Comparison of ENCODE assay signal across 8 cellular contexts in the genomic region with DNA sequence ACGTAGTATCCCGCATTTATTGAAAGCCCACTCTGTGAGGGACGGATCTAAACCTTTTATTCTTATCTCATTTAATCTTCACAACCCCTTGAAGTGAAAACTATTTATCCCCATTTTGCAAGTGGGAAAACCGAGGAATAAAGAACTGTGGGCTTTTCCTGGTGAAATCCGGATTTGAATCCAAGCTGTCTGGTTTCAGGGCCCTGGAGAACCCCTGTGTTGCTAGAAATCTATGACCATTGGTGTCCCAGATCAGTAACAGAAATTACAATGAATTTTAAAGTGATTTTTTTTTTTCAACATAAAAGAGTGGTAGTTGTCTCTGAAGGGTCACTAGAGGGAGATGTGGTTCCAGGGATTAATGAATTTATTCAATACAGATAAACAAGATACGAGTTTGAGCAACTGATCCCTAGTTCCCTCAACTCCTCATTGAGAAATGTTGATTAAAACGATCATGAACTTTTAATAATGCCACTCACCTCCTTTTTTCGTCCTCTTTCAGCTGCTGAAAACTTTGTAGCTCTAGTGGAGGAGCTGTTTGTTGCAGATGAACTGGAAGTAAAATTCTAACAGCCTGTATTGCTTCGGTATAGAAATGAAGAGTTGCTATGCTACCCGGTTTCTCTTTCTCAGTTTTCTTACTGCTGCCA. TPM values are rescaled to one million over a fixed set of nuclear protein-coding genes. Genes with fewer than 3 reads are reported as not detected.
DNase-seq lines count a peak whose midpoint lies in the region; ATAC-seq and TF ChIP-seq lines count a peak whose summit lies in the region.

No MANE protein-coding gene starts in this region.

- DNase-seq in H9 = no peak
- no peak for DNase-seq in Peyer's patch
- DNase-seq in naive B cell = no peak

- H4K91ac ChIP-seq in H9 (ENCODE audit: insufficient read length, low read depth, low read length) = no peak overlapping the region

- peak overlapping the region; percentile 69 to 73 (median 72) for H3K4me3 ChIP-seq in Peyer's patch
- peak overlapping the region; percentile 94 to 99 for H3K4me3 ChIP-seq in duodenal mucosa (ENCODE audit: low read depth in 1 of 2, low read length in 2 of 2)

- no peaks in the 10 kb centered on the region for H3K27me3 ChIP-seq in H9 (ENCODE audit: insufficient read depth, low read length)
- H3K27me3 ChIP-seq in Peyer's patch = no peaks in the 10 kb centered on the region
- H3K27me3 ChIP-seq in duodenal mucosa (ENCODE audit: control insufficient read depth in 1 of 2, insufficient read depth in 2 of 2, low read length in 2 of 2) = no peaks in the 10 kb centered on the region

- H3K23me2 ChIP-seq in H9 (ENCODE audit: insufficient read length, low read depth, low read length, poor library complexity, severe bottlenecking) = peaks cover 5% of the 10 kb centered on the region

- peaks cover 18% of the 10 kb centered on the region; the same call in 1 of the 2 replicates for H3K79me2 ChIP-seq in H9 (ENCODE audit: insufficient read depth, low read length)

- H2BK15ac ChIP-seq in H9 (ENCODE audit: low read depth, low read length) = no peak overlapping the region

- H3K9me3 ChIP-seq in H9 (ENCODE audit: control insufficient read depth, low read depth, low read length) = no peaks in the 10 kb centered on the region
- no peaks in the 10 kb centered on the region for H3K9me3 ChIP-seq in Peyer's patch
- H3K9me3 ChIP-seq in duodenal mucosa (ENCODE audit: control insufficient read depth in 1 of 2, low read length in 2 of 2) = no peaks in the 10 kb centered on the region

- H3K56ac ChIP-seq in H9 (ENCODE audit: insufficient read length, low read depth, low read length) = no peak overlapping the region

- H3K27ac ChIP-seq in C4-2B (peak overlapping the region; percentile 93), H9 (ENCODE audit: insufficient read length, low read depth, low read length) (peak overlapping the region; percentile 66), Peyer's patch (peak overlapping the region; percentile 83 to 87 (median 85)), duodenal mucosa (ENCODE audit: low read depth, low read length) (peak overlapping the region; percentile 86)

- H3K27ac Mint-ChIP-seq in H9 (peak overlapping the region; percentile 99 to 100 (median 100)), naive B cell (peak overlapping the region; percentile 97 to 100 (median 100))

- H3K36me3 Mint-ChIP-seq in H9 (ENCODE audit: insufficient read depth in 1 of 3, low read depth in 3 of 3) (peaks cover 35 to 52% (median 45%) of the 10 kb centered on the region in 3 experiments), naive B cell (peaks cover 14 to 23% of the 10 kb centered on the region in 2 donors)

- H3K4me3 Mint-ChIP-seq in H9 (peak overlapping the region; percentile 99 to 100), naive B cell (peak overlapping the region; percentile 98 to 100 (median 100))

- WGBS in H9 (ENCODE audit: extremely low coverage, insufficient read length, low lambda C conversion rate) = no CpG with 5 or more reads among the region's 10 CpGs

- H3K4me2 ChIP-seq in H9 (ENCODE audit: insufficient read depth, insufficient read length, low read length) = peak overlapping the region; percentile 70

- H3K27me3 Mint-ChIP-seq in H9 (ENCODE audit: low read depth) (no peaks in the 10 kb centered on the region), naive B cell (peaks cover 0 to 6% (median 0%) of the 10 kb centered on the region in 3 donors)

- H3K4me1 Mint-ChIP-seq in H9 (peaks cover 43 to 59% of the 10 kb centered on the region in 2 experiments), naive B cell (peaks cover 34 to 63% (median 49%) of the 10 kb centered on the region in 3 donors)

- H2BK12ac ChIP-seq in H9 (ENCODE audit: insufficient read length, low read depth, low read length) = no peak overlapping the region

- no peak overlapping the region for H3K4ac ChIP-seq in H9 (ENCODE audit: low read depth, low read length)

- no peak for ATAC-seq in naive B cell (ENCODE audit: low read depth in 2 of 2)
- ATAC-seq in GM18520 (IDR thresholded peaks at IDR 0.05; ENCODE audit: unreplicated experiment) = no peak
- ATAC-seq in HG03460 (IDR thresholded peaks at IDR 0.05; ENCODE audit: unreplicated experiment) = no peak
- no peak for ATAC-seq in GM21526 (IDR thresholded peaks at IDR 0.05; ENCODE audit: low FRiP score, unreplicated experiment)

- no peak overlapping the region for H4K8ac ChIP-seq in H9 (replicated peaks; ENCODE audit: insufficient read length, low read depth, low read length)

- H3K79me1 ChIP-seq in H9 (ENCODE audit: insufficient read depth, low read depth, low read length, poor library complexity, severe bottlenecking) = no peaks in the 10 kb centered on the region

- H2BK20ac ChIP-seq in H9 (ENCODE audit: low read depth, low read length, poor library complexity, severe bottlenecking) = no peak overlapping the region

- no peak overlapping the region for H4K5ac ChIP-seq in H9 (ENCODE audit: insufficient read length, low read depth, low read length)

- H3K9ac ChIP-seq in H9 (ENCODE audit: extremely low read depth, insufficient read length, low read length) (peak overlapping the region; percentile 99), duodenal mucosa (ENCODE audit: low read depth in 1 of 2, low read length in 2 of 2) (peak overlapping the region; percentile 92 to 98)

- H3K4me1 ChIP-seq in H9 (ENCODE audit: insufficient read depth, low read length) (no peaks in the 10 kb centered on the region), Peyer's patch (peaks cover 0 to 27% (median 2%) of the 10 kb centered on the region in 4 donors), duodenal mucosa (ENCODE audit: control insufficient read depth in 1 of 2, insufficient read depth in 2 of 2, low read length in 2 of 2) (peaks cover 31 to 39% of the 10 kb centered on the region in 2 donors)

- H2BK120ac ChIP-seq in H9 (ENCODE audit: low read depth, low read length, poor library complexity, severe bottlenecking) = no peak overlapping the region

- H3K9me3 Mint-ChIP-seq in H9 (peaks cover 0 to 3% of the 10 kb centered on the region in 2 experiments; a peak in 2 of 5 replicates), naive B cell (no peaks in the 10 kb centered on the region)

- H3K36me3 ChIP-seq in Peyer's patch (peaks cover 0 to 33% (median 0%) of the 10 kb centered on the region in 3 donors), duodenal mucosa (ENCODE audit: control insufficient read depth in 1 of 2, insufficient read depth in 2 of 2, low read length in 2 of 2) (peaks cover 24 to 36% of the 10 kb centered on the region in 2 donors)

- H2BK5ac ChIP-seq in H9 (ENCODE audit: insufficient read length, low read length) = no peak overlapping the region

- no peak overlapping the region for H2AFZ ChIP-seq in H9 (ENCODE audit: low read length)

- H2AK5ac ChIP-seq in H9 (ENCODE audit: insufficient read length, low read length) = no peak overlapping the region

- H3K23ac ChIP-seq in H9 (ENCODE audit: insufficient read length, low read depth, low read length) = no peak overlapping the region

- no peak overlapping the region; the same call in 1 of the 2 replicates for H3K14ac ChIP-seq in H9 (ENCODE audit: insufficient read depth, low read length)

- no peaks in the 10 kb centered on the region for H4K20me1 ChIP-seq in H9 (ENCODE audit: control insufficient read depth, insufficient read depth, insufficient read length)

- no peak overlapping the region for H3T11ph ChIP-seq in H9 (ENCODE audit: low read length)

- TF ChIP-seq CTCF in C4-2B (conservative IDR thresholded peaks at IDR 0.05) (peak; percentile 67), H9 (conservative IDR thresholded peaks at IDR 0.05) (peak; percentile 61), Peyer's patch (IDR thresholded peaks at IDR 0.05) (peak in 5 of 6 experiments; percentile 32 to 58 (median 46))

- no peak for TF ChIP-seq POLR2A in Peyer's patch (IDR thresholded peaks at IDR 0.05)

- H3K18ac ChIP-seq in H9 (ENCODE audit: insufficient read length, low read depth, low read length) = no peak overlapping the region

RNA-seq across cellular contexts. Expression of gene XRCC5, which starts 0.9 kb away (rescaled TPM):
- total RNA-seq in H9 (2021) (613 and 618 TPM in 2 replicates), Peyer's patch (100 to 1,000 TPM in 3 of 4 donors, 10 to 100 TPM in 1; 81.7 to 140 (median 111) TPM)
- 100 to 1,000 TPM; 245 to 322 (median 271) TPM for polyA plus RNA-seq in naive B cell (ENCODE audit: low read depth in 6 of 6)

RNA-seq across cellular contexts. Expression of gene TMEM169, which starts 28.4 kb away (rescaled TPM):
- total RNA-seq in H9 (2021) = 0.97 and 1.0 TPM in 2 replicates
- 1 to 10 TPM in 1 of 4 donors, not detected in 3; 1.6 TPM for total RNA-seq in Peyer's patch
- polyA plus RNA-seq in naive B cell (ENCODE audit: low read depth in 6 of 6) = 1 to 10 TPM in 4 of 6 donors, under 1 TPM in 1, not detected in 1; 0.38 to 2.5 (median 1.2) TPM

RNA-seq across cellular contexts. Expression of gene PECR, which starts 28.5 kb away (rescaled TPM):
- total RNA-seq in H9 (2021) = 15.3 and 16.5 TPM in 2 replicates
- 10 to 100 TPM; 44.6 to 85.6 (median 54.3) TPM for total RNA-seq in Peyer's patch
- 10 to 100 TPM; 20.7 to 37.3 (median 24.8) TPM for polyA plus RNA-seq in naive B cell (ENCODE audit: low read depth in 6 of 6)
